ENCODE assay signal across 8 cellular contexts in the genomic region with DNA sequence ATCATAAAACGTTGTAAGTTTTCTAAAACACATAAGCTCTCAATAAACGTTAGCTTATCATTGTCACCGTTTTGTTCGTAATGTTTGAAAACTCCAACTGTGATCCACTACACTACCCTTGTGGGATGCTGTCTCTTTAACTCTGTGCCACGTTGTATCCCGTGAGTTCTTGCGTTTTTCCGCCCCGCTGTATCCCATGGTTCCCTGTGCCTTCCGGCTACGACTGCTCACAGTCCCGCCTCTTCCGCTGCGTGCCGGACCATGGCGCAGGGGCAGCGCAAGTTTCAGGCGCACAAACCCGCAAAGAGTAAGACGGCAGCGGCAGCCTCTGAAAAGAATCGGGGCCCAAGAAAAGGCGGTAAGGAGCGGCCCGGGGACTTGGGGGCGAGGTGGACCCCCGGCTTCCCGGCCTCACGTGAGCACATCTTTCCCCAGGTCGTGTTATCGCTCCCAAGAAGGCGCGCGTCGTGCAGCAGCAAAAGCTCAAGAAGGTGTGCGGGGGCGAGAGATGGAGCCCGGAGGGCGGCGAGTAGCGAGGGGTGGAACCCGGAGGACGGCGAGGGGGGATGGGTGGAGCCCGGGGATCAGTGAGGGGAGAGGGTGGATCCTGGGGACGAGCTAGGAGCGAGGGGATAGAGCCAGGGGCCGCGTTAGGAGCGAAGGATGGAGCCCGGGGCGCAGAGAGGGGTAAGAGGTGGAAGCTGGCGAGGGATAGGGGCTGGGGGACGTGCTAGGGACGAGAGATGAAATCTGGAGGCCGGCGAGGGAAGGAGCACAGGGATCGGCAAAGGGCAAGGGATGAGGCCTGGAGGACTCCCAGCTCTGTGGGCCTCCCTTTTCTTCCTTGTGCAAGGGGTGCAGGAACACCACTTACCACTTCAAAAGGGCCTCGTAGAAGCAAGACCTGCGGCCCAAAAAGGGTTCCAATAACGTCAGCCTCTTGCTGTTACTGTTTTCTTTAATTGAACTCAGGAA. TPM values are rescaled to one million over a fixed set of nuclear protein-coding genes. Genes with fewer than 3 reads are reported as not detected.
DNase-seq lines count a peak whose midpoint lies in the region; TF ChIP-seq lines count a peak whose summit lies in the region.

A gene (plus strand): TSS at position 240 of the 975 bp plus-strand sequence. CDS start 22 bp downstream, at position 262.

- H3K9me3 ChIP-seq in neuron (ENCODE audit: low read length), result peaks cover 9% of the 10 kb centered on the region
- no peaks in the 10 kb centered on the region for H3K9me3 ChIP-seq in subcutaneous abdominal adipose tissue (ENCODE audit: control insufficient read depth in 5 of 5, low read length in 5 of 5)

- H2AFZ ChIP-seq in neuron (ENCODE audit: low read depth, low read length), result no peak within 1 kb of the TSS

- POLR2A ChIA-PET in HEK293T (lab: Yijun Ruan, JAX), result interaction anchor here (0.8 to 3.9 kb wide), 16 partner anchors 8 to 99 kb away, joined by 3 to 31 read pairs (median 6); a partner anchor contains a TSS

- in situ Hi-C loops in SK-MEL-5 (cut with HindIII; ENCODE audit: low pct_unique_long_range_greater_than_20kb, low sequenced_read_pairs), result no loop called here

- no peaks in the 10 kb centered on the region for H3K27me3 ChIP-seq in neuron (ENCODE audit: insufficient read depth, low read length)
- H3K27me3 ChIP-seq in subcutaneous abdominal adipose tissue (ENCODE audit: control insufficient read depth in 5 of 5, insufficient read depth in 4 of 5, low read length in 5 of 5), result no peaks in the 10 kb centered on the region

- peaks cover 10% of the 10 kb centered on the region for H3K4me1 ChIP-seq in neuron (ENCODE audit: insufficient read depth, low read length)
- peaks cover 5 to 33% (median 27%) of the 10 kb centered on the region in 5 donors for H3K4me1 ChIP-seq in subcutaneous abdominal adipose tissue (ENCODE audit: control insufficient read depth in 5 of 5, insufficient read depth in 5 of 5, low read length in 5 of 5)

- H3K4me3 ChIP-seq in neuron (ENCODE audit: low read length) (peak within 1 kb of the TSS; percentile 71), subcutaneous abdominal adipose tissue (ENCODE audit: low read depth in 1 of 5, low read length in 5 of 5) (peak within 1 kb of the TSS; percentile 78 to 97 (median 87))

- CTCF ChIA-PET in HEK293T (lab: Yijun Ruan, JAX), result interaction anchor here (0.6 to 2.0 kb wide), 5 partner anchors 9 to 914 kb away, joined by 3 to 6 read pairs (median 4); no protein-coding TSS in a partner anchor

- peaks cover 28% of the 10 kb centered on the region for H3K36me3 ChIP-seq in neuron (ENCODE audit: insufficient read depth, low read length)
- peaks cover 0 to 49% (median 39%) of the 10 kb centered on the region in 5 donors for H3K36me3 ChIP-seq in subcutaneous abdominal adipose tissue (ENCODE audit: control insufficient read depth in 5 of 5, insufficient read depth in 5 of 5, low read length in 5 of 5)

- peak; percentile 77 for DNase-seq in GF-D8 (lab: John Stamatoyannopoulos, UW)
- peak; percentile 92 for DNase-seq in HEK293T (ENCODE audit: extremely low spot score)
- peak; percentile 93 for DNase-seq in MV-4-11 (lab: John Stamatoyannopoulos, UW)
- DNase-seq in SK-MEL-5 (ENCODE audit: low read depth, low spot score), result peak; percentile 92
- peak; percentile 91 for DNase-seq in activated naive CD4-positive, alpha-beta T cell treated with Interleukin-2 at 50 U/mL for 16 hours
- peak; percentile 92 for DNase-seq in foreskin melanocyte

- peak within 1 kb of the TSS; percentile 86 for H3K27ac ChIP-seq in subcutaneous abdominal adipose tissue (ENCODE audit: low read depth, low read length)

- peak within 1 kb of the TSS; percentile 78 to 97 (median 88) for H3K9ac ChIP-seq in subcutaneous abdominal adipose tissue (ENCODE audit: low read length in 5 of 5)

TF ChIP-seq in HEK293T, 16 proteins besides CTCF, POLR2A, EP300 and RAD21:
- TF ChIP-seq HDGF (IDR thresholded peaks at IDR 0.05; ENCODE audit: borderline replicate concordance) (no peak), LEF1 (IDR thresholded peaks at IDR 0.05; ENCODE audit: borderline replicate concordance) (no peak), ELF4 (IDR thresholded peaks at IDR 0.05) (peak; percentile 94), FOXA1 (IDR thresholded peaks at IDR 0.05) (no peak), L3MBTL2 (conservative IDR thresholded peaks at IDR 0.05) (peak; percentile 88), BHLHE40 (IDR thresholded peaks at IDR 0.05; ENCODE audit: borderline replicate concordance) (no peak), SP1 (IDR thresholded peaks at IDR 0.05) (no peak), FOXM1 (IDR thresholded peaks at IDR 0.05; ENCODE audit: borderline replicate concordance) (peak; percentile 86), FOXK2 (IDR thresholded peaks at IDR 0.05) (no peak), SUZ12 (IDR thresholded peaks at IDR 0.05) (peak; percentile 82), ZNF384 (IDR thresholded peaks at IDR 0.05) (no peak), NFRKB (IDR thresholded peaks at IDR 0.05) (no peak), ARNT (IDR thresholded peaks at IDR 0.05) (peak; percentile 69; the same call in 1 of the 2 replicates), TARDBP (IDR thresholded peaks at IDR 0.05) (no peak), CTBP1 (IDR thresholded peaks at IDR 0.05; ENCODE audit: borderline replicate concordance) (no peak)
- TF ChIP-seq, protein P1, sequence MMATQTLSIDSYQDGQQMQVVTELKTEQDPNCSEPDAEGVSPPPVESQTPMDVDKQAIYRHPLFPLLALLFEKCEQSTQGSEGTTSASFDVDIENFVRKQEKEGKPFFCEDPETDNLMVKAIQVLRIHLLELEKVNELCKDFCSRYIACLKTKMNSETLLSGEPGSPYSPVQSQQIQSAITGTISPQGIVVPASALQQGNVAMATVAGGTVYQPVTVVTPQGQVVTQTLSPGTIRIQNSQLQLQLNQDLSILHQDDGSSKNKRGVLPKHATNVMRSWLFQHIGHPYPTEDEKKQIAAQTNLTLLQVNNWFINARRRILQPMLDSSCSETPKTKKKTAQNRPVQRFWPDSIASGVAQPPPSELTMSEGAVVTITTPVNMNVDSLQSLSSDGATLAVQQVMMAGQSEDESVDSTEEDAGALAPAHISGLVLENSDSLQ (IDR thresholded peaks at IDR 0.05), result no peak

RNA-seq across cellular contexts. Expression of the gene that starts here (rescaled TPM):
- total RNA-seq in SK-MEL-5 (2014; rRNA removed; shearing (Covaris generic)), result 175 and 179 TPM in 2 replicates
- 102 and 165 TPM in 2 replicates for polyA plus RNA-seq in SK-MEL-5 (2015; cell fraction: cytosol; rRNA removed)
- polyA plus RNA-seq in SK-MEL-5 (2015; cell fraction: nucleus; rRNA removed), result 14.4 and 28.1 TPM in 2 replicates

Comparison
In these comparisons a context has a peak if more than half of its experiments do, and no peak if none do; other contexts are left out.
1. Peak in every context shown above with its lines: DNase-seq, H3K4me3 ChIP-seq and H3K27ac ChIP-seq.